Comparison of ENCODE assay signal across 1 cellular context in genomic region chr5:107799306-107799705, GRCh38.
TF ChIP-seq lines count a peak whose summit lies in the region.

No MANE protein-coding gene starts in this region.

TF ChIP-seq in GM12878, 131 proteins besides CTCF, POLR2A, EP300 and RAD21 (continued from another document):
- TF ChIP-seq E2F8 (IDR thresholded peaks at IDR 0.05; ENCODE audit: low read depth, partially characterized antibody) (no peak), CREB1 (IDR thresholded peaks at IDR 0.05; ENCODE audit: low read depth) (no peak), MYC (IDR thresholded peaks at IDR 0.05; ENCODE audit: insufficient read depth, insufficient read length, insufficient replicate concordance, low read length, severe bottlenecking) (no peak), USF2 (IDR thresholded peaks at IDR 0.05; ENCODE audit: borderline replicate concordance, low read depth, low read length) (no peak), KAT2A (conservative IDR thresholded peaks at IDR 0.05; ENCODE audit: control insufficient read depth, low read depth, low read length) (no peak), MEF2B (IDR thresholded peaks at IDR 0.05; ENCODE audit: partially characterized antibody, poor library complexity, severe bottlenecking) (no peak), POU2F2 (IDR thresholded peaks at IDR 0.05; ENCODE audit: borderline replicate concordance, low read depth, low read length) (no peak), CEBPB (IDR thresholded peaks at IDR 0.05; ENCODE audit: borderline replicate concordance in 1 of 2, low read depth in 2 of 2, low read length in 2 of 2) (no peak)
- TF ChIP-seq, protein P1, sequence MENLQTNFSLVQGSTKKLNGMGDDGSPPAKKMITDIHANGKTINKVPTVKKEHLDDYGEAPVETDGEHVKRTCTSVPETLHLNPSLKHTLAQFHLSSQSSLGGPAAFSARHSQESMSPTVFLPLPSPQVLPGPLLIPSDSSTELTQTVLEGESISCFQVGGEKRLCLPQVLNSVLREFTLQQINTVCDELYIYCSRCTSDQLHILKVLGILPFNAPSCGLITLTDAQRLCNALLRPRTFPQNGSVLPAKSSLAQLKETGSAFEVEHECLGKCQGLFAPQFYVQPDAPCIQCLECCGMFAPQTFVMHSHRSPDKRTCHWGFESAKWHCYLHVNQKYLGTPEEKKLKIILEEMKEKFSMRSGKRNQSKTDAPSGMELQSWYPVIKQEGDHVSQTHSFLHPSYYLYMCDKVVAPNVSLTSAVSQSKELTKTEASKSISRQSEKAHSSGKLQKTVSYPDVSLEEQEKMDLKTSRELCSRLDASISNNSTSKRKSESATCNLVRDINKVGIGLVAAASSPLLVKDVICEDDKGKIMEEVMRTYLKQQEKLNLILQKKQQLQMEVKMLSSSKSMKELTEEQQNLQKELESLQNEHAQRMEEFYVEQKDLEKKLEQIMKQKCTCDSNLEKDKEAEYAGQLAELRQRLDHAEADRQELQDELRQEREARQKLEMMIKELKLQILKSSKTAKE (IDR thresholded peaks at IDR 0.05; ENCODE audit: low read depth, poor library complexity, severe bottlenecking), result no peak
